8 cellular contexts compared by ENCODE assay signal in genomic region chr15:81265944-81266775, GRCh38. TPM values are rescaled to one million over a fixed set of nuclear protein-coding genes. Genes with fewer than 3 reads are reported as not detected.
DNase-seq lines count a peak whose midpoint lies in the region; ATAC-seq and TF ChIP-seq lines count a peak whose summit lies in the region.

No MANE protein-coding gene starts in this region.

- peaks cover 0 to 1% (median 0%) of the 10 kb centered on the region in 7 donors for H3K9me3 Mint-ChIP-seq in CD4-positive, CD25-positive, alpha-beta regulatory T cell
- no peaks in the 10 kb centered on the region for H3K9me3 Mint-ChIP-seq in activated CD4-positive, alpha-beta T cell treated with anti-CD3 and anti-CD28 coated beads, Interleukin-2, amount 10 ng/mL, durations not matched to agents 24 days and 14 days

- no peak for TF ChIP-seq POLR2A in right lobe of liver (IDR thresholded peaks at IDR 0.05)

- no peaks in the 10 kb centered on the region for H3K27me3 ChIP-seq in CD4-positive, CD25-positive, alpha-beta regulatory T cell (ENCODE audit: control insufficient read depth, insufficient read depth, low read length)
- H3K27me3 ChIP-seq in right lobe of liver = no peaks in the 10 kb centered on the region

- TF ChIP-seq CTCF in right lobe of liver (IDR thresholded peaks at IDR 0.05) = peak; percentile 81 to 90 (median 89)

- peak overlapping the region in 1 of 3 donors; percentile 79 for H3K27ac Mint-ChIP-seq in CD4-positive, CD25-positive, alpha-beta regulatory T cell
- H3K27ac Mint-ChIP-seq in activated CD4-positive, alpha-beta T cell treated with anti-CD3 and anti-CD28 coated beads, Interleukin-2, amount 10 ng/mL, durations not matched to agents 24 days and 14 days = peak overlapping the region; percentile 64

- H3K4me1 Mint-ChIP-seq in CD4-positive, CD25-positive, alpha-beta regulatory T cell = peaks cover 0 to 17% (median 10%) of the 10 kb centered on the region in 4 donors
- H3K4me1 Mint-ChIP-seq in activated CD4-positive, alpha-beta T cell treated with anti-CD3 and anti-CD28 coated beads, Interleukin-2, amount 10 ng/mL, durations not matched to agents 24 days and 14 days = peaks cover 26% of the 10 kb centered on the region

- peak; percentile 63 to 90 (median 75) for DNase-seq in CD4-positive, CD25-positive, alpha-beta regulatory T cell
- peak; percentile 78 for DNase-seq in NCI-H526 treated with DMSO at 0.1 percent for 48 hours (lab: John Stamatoyannopoulos, UW)
- peak; percentile 95 for DNase-seq in activated CD4-positive, alpha-beta T cell treated with anti-CD3 and anti-CD28 coated beads, Interleukin-2, amount 10 ng/mL, durations not matched to agents 24 days and 14 days
- DNase-seq in dedifferentiated amniotic fluid mesenchymal stem cell (ENCODE audit: extremely low spot score) = peak; percentile 86
- DNase-seq in right lobe of liver = peak; percentile 82 to 83 (median 82)
- DNase-seq in stimulated activated CD4-positive, alpha-beta T cell treated with anti-CD3 and anti-CD28 coated beads, TNF-alpha, amount 100 ng/mL, for 48 hours (ENCODE audit: low read depth in 3 of 3) = peak; percentile 75 to 82 (median 77)

- intact Hi-C loops in activated CD4-positive, alpha-beta T cell treated with anti-CD3 and anti-CD28 coated beads, Interleukin-2, amount 10 ng/mL, durations not matched to agents 24 days and 14 days (cut with micrococcal nuclease) = loop anchor here (1.0 to 10.0 kb wide), 5 partner anchors 111 to 809 kb away; partner anchors contain the start of gene MEX3B
- intact Hi-C loops in right lobe of liver (cut with DNase I) = loop anchor here (5.0 to 10.0 kb wide), 3 partner anchors 154 to 271 kb away; no protein-coding TSS in a partner anchor

- peak; percentile 88 to 90 for ATAC-seq in CD4-positive, CD25-positive, alpha-beta regulatory T cell (ENCODE audit: low read depth in 2 of 2)
- ATAC-seq in GM19452 (IDR thresholded peaks at IDR 0.05; ENCODE audit: unreplicated experiment) (peak; percentile 82), HG03521 (IDR thresholded peaks at IDR 0.05; ENCODE audit: unreplicated experiment) (peak; percentile 81), right lobe of liver (peak; percentile 92 to 95 (median 93))

- WGBS in right lobe of liver (ENCODE audit: insufficient coverage, low coverage, low lambda C conversion rate, missing lambda C conversion rate) = 2% methylated on average over 14 of the region's 14 CpGs

- peaks cover 5% of the 10 kb centered on the region for H3K27me3 Mint-ChIP-seq in CD4-positive, CD25-positive, alpha-beta regulatory T cell
- peaks cover 5% of the 10 kb centered on the region for H3K27me3 Mint-ChIP-seq in activated CD4-positive, alpha-beta T cell treated with anti-CD3 and anti-CD28 coated beads, Interleukin-2, amount 10 ng/mL, durations not matched to agents 24 days and 14 days

- peak overlapping the region in 2 of 4 donors; percentile 79 to 88 for H3K4me3 Mint-ChIP-seq in CD4-positive, CD25-positive, alpha-beta regulatory T cell
- H3K4me3 Mint-ChIP-seq in activated CD4-positive, alpha-beta T cell treated with anti-CD3 and anti-CD28 coated beads, Interleukin-2, amount 10 ng/mL, durations not matched to agents 24 days and 14 days = peak overlapping the region; percentile 64

- H3K4me3 ChIP-seq in CD4-positive, CD25-positive, alpha-beta regulatory T cell (ENCODE audit: low read depth, low read length) = peak overlapping the region; percentile 73
- H3K4me3 ChIP-seq in right lobe of liver = peak overlapping the region in 2 of 3 donors; percentile 17 to 37

- H3K4me1 ChIP-seq in CD4-positive, CD25-positive, alpha-beta regulatory T cell (ENCODE audit: control insufficient read depth, insufficient read depth, low read length, poor library complexity, severe bottlenecking) = peaks cover 12% of the 10 kb centered on the region
- H3K4me1 ChIP-seq in right lobe of liver = peaks cover 0 to 11% (median 3%) of the 10 kb centered on the region in 4 donors

- no peaks in the 10 kb centered on the region for H3K36me3 ChIP-seq in CD4-positive, CD25-positive, alpha-beta regulatory T cell (ENCODE audit: control insufficient read depth, insufficient read depth, low read length)
- H3K36me3 ChIP-seq in right lobe of liver = no peaks in the 10 kb centered on the region

- H3K27ac ChIP-seq in CD4-positive, CD25-positive, alpha-beta regulatory T cell (ENCODE audit: insufficient read depth, low read length, poor library complexity, severe bottlenecking) = no peak overlapping the region
- no peak overlapping the region for H3K27ac ChIP-seq in right lobe of liver

- H3K9me3 ChIP-seq in CD4-positive, CD25-positive, alpha-beta regulatory T cell (ENCODE audit: control insufficient read depth in 2 of 2, low read length in 2 of 2) = no peaks in the 10 kb centered on the region
- no peaks in the 10 kb centered on the region for H3K9me3 ChIP-seq in right lobe of liver

- no peaks in the 10 kb centered on the region for H3K36me3 Mint-ChIP-seq in CD4-positive, CD25-positive, alpha-beta regulatory T cell
- H3K36me3 Mint-ChIP-seq in activated CD4-positive, alpha-beta T cell treated with anti-CD3 and anti-CD28 coated beads, Interleukin-2, amount 10 ng/mL, durations not matched to agents 24 days and 14 days (ENCODE audit: low read depth) = no peaks in the 10 kb centered on the region

RNA-seq across cellular contexts. Expression of gene STARD5, which starts 57.8 kb away (rescaled TPM):
- 6.6 TPM for total RNA-seq in CD4-positive, CD25-positive, alpha-beta regulatory T cell
- polyA plus RNA-seq in CD4-positive, CD25-positive, alpha-beta regulatory T cell = 1 to 10 TPM; 4.0 to 5.0 (median 4.1) TPM
- total RNA-seq in activated CD4-positive, alpha-beta T cell treated with anti-CD3 and anti-CD28 coated beads, Interleukin-2, amount 10 ng/mL, durations not matched to agents 24 days and 14 days = 4.6 and 5.8 TPM in 2 replicates
- 10 to 100 TPM; 16.4 to 49.9 (median 19.7) TPM for total RNA-seq in right lobe of liver
